8 cellular contexts compared by ENCODE assay signal in the genomic region with DNA sequence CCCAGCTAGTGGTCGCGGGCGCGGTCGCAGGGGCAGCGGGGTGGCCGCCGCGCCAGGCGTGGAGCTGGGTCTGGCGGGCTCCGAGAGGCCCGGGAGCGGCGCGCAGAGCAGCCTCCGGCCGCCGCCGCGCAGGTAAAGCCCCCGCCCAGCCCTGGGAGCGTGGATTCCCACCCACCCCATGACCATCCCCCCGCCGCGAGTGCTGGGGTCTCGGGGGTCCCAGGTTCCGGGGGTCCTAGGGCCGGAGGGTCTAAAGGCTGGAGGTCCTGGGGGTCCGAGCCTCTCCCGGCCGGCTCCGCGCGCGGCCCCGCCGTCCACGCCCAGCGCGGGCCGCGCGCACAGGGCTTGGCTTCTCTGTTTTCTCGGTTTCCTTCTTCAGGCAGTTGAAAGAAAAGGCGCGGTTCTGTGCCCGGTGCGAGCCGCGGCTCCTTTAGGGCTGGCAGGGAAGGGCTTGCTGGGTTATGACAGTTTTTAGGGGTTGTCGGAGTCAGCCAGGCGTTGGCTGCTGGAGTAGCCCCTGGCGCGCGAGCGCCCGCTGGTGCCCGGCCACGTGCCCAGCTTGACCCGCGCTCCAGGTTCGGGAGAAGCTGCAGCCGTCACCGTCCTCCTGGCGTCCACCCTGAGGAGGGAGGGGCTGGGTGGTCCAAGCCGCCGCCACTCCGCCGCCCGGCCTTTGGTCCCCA. TPM values are rescaled to one million over a fixed set of nuclear protein-coding genes. Genes with fewer than 3 reads are reported as not detected.
DNase-seq lines count a peak whose midpoint lies in the region; ATAC-seq and TF ChIP-seq lines count a peak whose summit lies in the region.

No MANE protein-coding gene starts in this region.

- peaks cover 6% of the 10 kb centered on the region for H3K27me3 ChIP-seq in iPS-18a (ENCODE audit: control insufficient read depth, insufficient read depth, low read length)
- H3K27me3 ChIP-seq in skeletal muscle tissue (ENCODE audit: control insufficient read depth in 3 of 3, insufficient read depth in 3 of 3, low read length in 3 of 3) = peaks cover 16 to 23% (median 17%) of the 10 kb centered on the region in 3 donors

- no peaks in the 10 kb centered on the region for H3K4me1 Mint-ChIP-seq in activated naive CD8-positive, alpha-beta T cell treated with anti-CD3 and anti-CD28 coated beads, Interleukin-2, amount 50 U/mL, for 24 hours

- no peak overlapping the region for H3K27ac Mint-ChIP-seq in activated naive CD8-positive, alpha-beta T cell treated with anti-CD3 and anti-CD28 coated beads, Interleukin-2, amount 50 U/mL, for 24 hours

- H3K9me3 ChIP-seq in iPS-18a (ENCODE audit: control insufficient read depth, low read depth, low read length) = no peaks in the 10 kb centered on the region
- peaks cover 0 to 2% (median 0%) of the 10 kb centered on the region in 3 donors for H3K9me3 ChIP-seq in skeletal muscle tissue (ENCODE audit: control insufficient read depth in 3 of 3, low read length in 3 of 3)

- DNase-seq in AG10803 (ENCODE audit: low read depth) = peak; percentile 25
- peak; percentile 47 for DNase-seq in GM19240 (ENCODE audit: insufficient read length, low spot score)
- DNase-seq in NCI-H460 (ENCODE audit: extremely low read depth, low read depth) = peak; percentile 23
- DNase-seq in activated naive CD8-positive, alpha-beta T cell treated with anti-CD3 and anti-CD28 coated beads, Interleukin-2, amount 50 U/mL, for 24 hours = peak; percentile 34
- DNase-seq in HCEC 1CT = no peak
- DNase-seq in midbrain (lab: John Stamatoyannopoulos, UW) = no peak

- H3K4me1 ChIP-seq in iPS-18a (ENCODE audit: control insufficient read depth, low read depth, low read length) (no peaks in the 10 kb centered on the region), skeletal muscle tissue (ENCODE audit: control insufficient read depth in 3 of 3, insufficient read depth in 3 of 3, low read length in 3 of 3) (peaks cover 0 to 4% (median 2%) of the 10 kb centered on the region in 3 donors)

- TF ChIP-seq CTCF in AG10803 (conservative IDR thresholded peaks at IDR 0.05; ENCODE audit: low read length) = peak; percentile 25; the same call in 1 of the 2 replicates

- H3K36me3 ChIP-seq in iPS-18a (ENCODE audit: control insufficient read depth, low read depth, low read length) (no peaks in the 10 kb centered on the region), skeletal muscle tissue (ENCODE audit: control insufficient read depth in 3 of 3, insufficient read depth in 3 of 3, low read length in 3 of 3) (peaks cover 0 to 2% (median 0%) of the 10 kb centered on the region in 3 donors)

- H3K4me3 ChIP-seq in AG10803 (ENCODE audit: low read length) = peak overlapping the region; percentile 61
- H3K4me3 ChIP-seq in iPS-18a (ENCODE audit: low read length) = peak overlapping the region; percentile 59
- peak overlapping the region in 2 of 3 donors; percentile 45 to 60 for H3K4me3 ChIP-seq in skeletal muscle tissue (ENCODE audit: low read length in 3 of 3)

- peaks cover 20% of the 10 kb centered on the region for H3K27me3 Mint-ChIP-seq in activated naive CD8-positive, alpha-beta T cell treated with anti-CD3 and anti-CD28 coated beads, Interleukin-2, amount 50 U/mL, for 24 hours

- H3K27ac ChIP-seq in iPS-18a (ENCODE audit: low read length) = no peak overlapping the region
- H3K27ac ChIP-seq in skeletal muscle tissue (ENCODE audit: low read depth, low read length) = no peak overlapping the region

- ATAC-seq in activated naive CD8-positive, alpha-beta T cell treated with anti-CD3 and anti-CD28 coated beads, Interleukin-2, amount 50 U/mL, for 24 hours = peak; percentile 42

- no peaks in the 10 kb centered on the region for H3K36me3 Mint-ChIP-seq in activated naive CD8-positive, alpha-beta T cell treated with anti-CD3 and anti-CD28 coated beads, Interleukin-2, amount 50 U/mL, for 24 hours (ENCODE audit: low read depth)

- peaks cover 8% of the 10 kb centered on the region for H3K9me3 Mint-ChIP-seq in activated naive CD8-positive, alpha-beta T cell treated with anti-CD3 and anti-CD28 coated beads, Interleukin-2, amount 50 U/mL, for 24 hours

- peak overlapping the region; percentile 70 for H3K4me3 Mint-ChIP-seq in activated naive CD8-positive, alpha-beta T cell treated with anti-CD3 and anti-CD28 coated beads, Interleukin-2, amount 50 U/mL, for 24 hours

- H3K9ac ChIP-seq in iPS-18a (ENCODE audit: low read length) (no peak overlapping the region), skeletal muscle tissue (ENCODE audit: low read depth in 1 of 3, low read length in 3 of 3) (peak overlapping the region in 1 of 3 donors; percentile 8)

RNA-seq across cellular contexts. Expression of a gene that starts 0.4 kb away (rescaled TPM):
- 0.47 and 0.92 TPM in 2 replicates for total RNA-seq in NCI-H460 (2014; rRNA removed; shearing (Covaris generic))
- 1.5 TPM in 2 replicates for polyA plus RNA-seq in NCI-H460 (2014; cell fraction: nucleus; rRNA removed)
- 0.52 TPM for total RNA-seq in skeletal muscle tissue

Comparison
In these comparisons a context has a peak if more than half of its experiments do, and no peak if none do; other contexts are left out.
1. DNase-seq: peak in AG10803 (single experiment), GM19240 (single experiment), NCI-H460 (single experiment) and activated naive CD8-positive, alpha-beta T cell treated with anti-CD3 and anti-CD28 coated beads, Interleukin-2, amount 50 U/mL, for 24 hours (single experiment); none in HCEC 1CT (single experiment) and midbrain (single experiment).
2. Peak in every context shown above with its lines, with median percentiles within 50 percentile points of each other: H3K4me3 ChIP-seq.